Comparison of ENCODE assay signal across 8 cellular contexts in genomic region chr15:44662478-44663409, GRCh38. TPM values are rescaled to one million over a fixed set of nuclear protein-coding genes. Genes with fewer than 3 reads are reported as not detected.
DNase-seq lines count a peak whose midpoint lies in the region; ATAC-seq and TF ChIP-seq lines count a peak whose summit lies in the region.

No MANE protein-coding gene starts in this region.

- peak overlapping the region; percentile 81 to 99 (median 91) for H3K4me3 ChIP-seq in liver (ENCODE audit: low read depth in 1 of 3, low read length in 3 of 3)

- no peaks in the 10 kb centered on the region for H3K9me3 Mint-ChIP-seq in activated CD4-positive, alpha-beta T cell treated with anti-CD3 and anti-CD28 coated beads for 36 hours (ENCODE audit: low read depth)

- 3% methylated on average over 34 of the region's 34 CpGs for WGBS in liver

- ATAC-seq in HG02981 (IDR thresholded peaks at IDR 0.05; ENCODE audit: unreplicated experiment), result peak; percentile 41
- peak; percentile 47 for ATAC-seq in activated CD4-positive, alpha-beta T cell treated with anti-CD3 and anti-CD28 coated beads for 36 hours

- peaks cover 50% of the 10 kb centered on the region for H3K4me1 Mint-ChIP-seq in activated CD4-positive, alpha-beta T cell treated with anti-CD3 and anti-CD28 coated beads for 36 hours

- H3K9ac ChIP-seq in liver (ENCODE audit: low read depth in 1 of 2, low read length in 2 of 2), result peak overlapping the region; percentile 81 to 99

- intact Hi-C loops in activated CD4-positive, alpha-beta T cell treated with anti-CD3 and anti-CD28 coated beads for 36 hours (cut with DNase I, micrococcal nuclease), result loop anchor here (1.0 to 2.0 kb wide), 10 partner anchors 29 to 235 kb away; partner anchors contain the start of genes B2M (in 1 of the 2), CTDSPL2 (in 1 of the 2) and PATL2 (in 1 of the 2)

- peaks cover 0 to 8% (median 5%) of the 10 kb centered on the region in 4 donors for H3K4me1 ChIP-seq in liver (ENCODE audit: control insufficient read depth in 4 of 4, insufficient read depth in 4 of 4, low read length in 3 of 4)

- peak overlapping the region; percentile 96 for H3K4me3 Mint-ChIP-seq in activated CD4-positive, alpha-beta T cell treated with anti-CD3 and anti-CD28 coated beads for 36 hours

- no peaks in the 10 kb centered on the region for H3K27me3 ChIP-seq in liver (ENCODE audit: control insufficient read depth in 4 of 4, insufficient read depth in 4 of 4, low read length in 3 of 4)

- TF ChIP-seq RAD21 in liver (IDR thresholded peaks at IDR 0.05), result no peak

- H3K27ac Mint-ChIP-seq in activated CD4-positive, alpha-beta T cell treated with anti-CD3 and anti-CD28 coated beads for 36 hours, result peak overlapping the region; percentile 98

- peaks cover 20% of the 10 kb centered on the region for H3K36me3 Mint-ChIP-seq in activated CD4-positive, alpha-beta T cell treated with anti-CD3 and anti-CD28 coated beads for 36 hours (ENCODE audit: low read depth)

- peak overlapping the region; percentile 85 for H3K27ac ChIP-seq in cingulate gyrus (ENCODE audit: low read depth, low read length)
- H3K27ac ChIP-seq in liver (ENCODE audit: low read depth in 1 of 2, low read length in 2 of 2), result peak overlapping the region; percentile 97 to 98

- DNase-seq in DMS79 (lab: John Stamatoyannopoulos, UW) (peak; percentile 4), DMS79 treated with DMSO at 0.1 percent for 48 hours (lab: John Stamatoyannopoulos, UW) (no peak), NCI-H2171 treated with DMSO at 0.1 percent for 48 hours (lab: John Stamatoyannopoulos, UW) (peak; percentile 57)
- peak; percentile 90 for DNase-seq in activated CD4-positive, alpha-beta T cell treated with anti-CD3 and anti-CD28 coated beads for 36 hours
- peak; percentile 66 to 78 for DNase-seq in stimulated activated CD4-positive, alpha-beta T cell treated with anti-CD3 and anti-CD28 coated beads, Interleukin-4, amount 100 ng/mL, for 48 hours (ENCODE audit: low read depth in 2 of 2)

- CTCF ChIA-PET in activated CD4-positive, alpha-beta T cell treated with anti-CD3 and anti-CD28 coated beads for 36 hours (lab: Charles Lee), result interaction anchor here (0.6 to 9.4 kb wide), 28 partner anchors 10 to 357 kb away, joined by 3 to 209 read pairs (median 6); partner anchors contain the start of genes B2M, PATL2 and TRIM69

- H3K9me3 ChIP-seq in liver (ENCODE audit: control insufficient read depth in 4 of 4, low read length in 3 of 4), result no peaks in the 10 kb centered on the region

- no peaks in the 10 kb centered on the region for H3K27me3 Mint-ChIP-seq in activated CD4-positive, alpha-beta T cell treated with anti-CD3 and anti-CD28 coated beads for 36 hours

- POLR2A ChIA-PET in activated CD4-positive, alpha-beta T cell treated with anti-CD3 and anti-CD28 coated beads for 36 hours (lab: Charles Lee), result interaction anchor here (0.6 to 6.0 kb wide), 13 partner anchors 11 to 125 kb away, joined by 3 to 274 read pairs (median 4); partner anchors contain the start of genes B2M, PATL2 and TRIM69

- peaks cover 5 to 11% (median 7%) of the 10 kb centered on the region in 4 donors for H3K36me3 ChIP-seq in liver (ENCODE audit: control insufficient read depth in 4 of 4, insufficient read depth in 3 of 4, low read depth in 1 of 4, low read length in 3 of 4)

- no peak for TF ChIP-seq CTCF in liver (IDR thresholded peaks at IDR 0.05; ENCODE audit: low read depth, low read length, missing input control)

TF ChIP-seq in liver, 16 proteins besides CTCF, POLR2A, EP300 and RAD21:
- TF ChIP-seq EGR1 (IDR thresholded peaks at IDR 0.05; ENCODE audit: low read depth in 2 of 2) (no peak), ATF3 (IDR thresholded peaks at IDR 0.05) (no peak), NR2F2 (IDR thresholded peaks at IDR 0.05) (no peak), MAX (IDR thresholded peaks at IDR 0.05) (peak; percentile 10), GABPA (IDR thresholded peaks at IDR 0.05 in 1 of 2, conservative IDR thresholded peaks at IDR 0.05 in 1 of 2) (no peak), JUND (IDR thresholded peaks at IDR 0.05) (peak in 1 of 2 donors; percentile 7), FOXA1 (IDR thresholded peaks at IDR 0.05) (no peak), REST (IDR thresholded peaks at IDR 0.05) (peak; percentile 59), SP1 (IDR thresholded peaks at IDR 0.05) (no peak), YY1 (IDR thresholded peaks at IDR 0.05) (no peak), TAF1 (conservative IDR thresholded peaks at IDR 0.05) (no peak), ZBTB33 (IDR thresholded peaks at IDR 0.05) (no peak), HNF4G (IDR thresholded peaks at IDR 0.05) (no peak), RXRA (IDR thresholded peaks at IDR 0.05) (peak in 1 of 2 donors; percentile 35), FOXA2 (IDR thresholded peaks at IDR 0.05) (no peak), HNF4A (conservative IDR thresholded peaks at IDR 0.05) (peak; percentile 1 to 20)

RNA-seq across cellular contexts. Expression of gene SPG11, which starts 0.7 kb away (rescaled TPM):
- 10 to 100 TPM; 76.2 to 88.7 TPM for total RNA-seq in activated CD4-positive, alpha-beta T cell treated with anti-CD3 and anti-CD28 coated beads for 36 hours
- 10 to 100 TPM; 40.0 to 65.3 TPM for total RNA-seq in liver
- polyA plus RNA-seq in liver, result 10 to 100 TPM; 17.3 to 22.6 TPM

RNA-seq across cellular contexts. Expression of gene PATL2, which starts 48.4 kb away (rescaled TPM):
- 10 to 100 TPM; 11.2 to 14.1 TPM for total RNA-seq in activated CD4-positive, alpha-beta T cell treated with anti-CD3 and anti-CD28 coated beads for 36 hours
- 1 to 10 TPM in 1 of 2 donors, under 1 TPM in 1; 0.65 to 1.0 TPM for total RNA-seq in liver
- under 1 TPM; 0.32 to 0.68 TPM for polyA plus RNA-seq in liver

RNA-seq across cellular contexts. Expression of gene B2M, which starts 48.6 kb away (rescaled TPM):
- total RNA-seq in activated CD4-positive, alpha-beta T cell treated with anti-CD3 and anti-CD28 coated beads for 36 hours, result 1,000 to 10,000 TPM; 5,181 to 7,416 TPM
- 1,000 to 10,000 TPM; 1,388 to 2,879 TPM for total RNA-seq in liver
- polyA plus RNA-seq in liver, result 1,000 to 10,000 TPM; 3,021 to 3,787 TPM

Comparison
In these comparisons a context has a peak if more than half of its experiments do, and no peak if none do; other contexts are left out.
1. RNA of gene PATL2, which starts 48.4 kb away (total RNA-seq): 11.2 to 14.1 TPM in activated CD4-positive, alpha-beta T cell treated with anti-CD3 and anti-CD28 coated beads for 36 hours; 0.65 to 1.0 TPM in liver; every median in the first group is over 4 times any median in the second.